ENCODE assay signal across 7 cellular contexts in genomic region chr10:35722226-35722625, GRCh38.
"Had no signal": no experiment of that assay in that cellular context is flagged by ENCODE, and none has a peak within 500 bp of the region (broad histone marks: within the 10 kb centered on the region; RNA-seq: fewer than 3 reads in every experiment).

No MANE protein-coding gene starts in this region.

- H3K36me3 Mint-ChIP-seq: IgD-negative memory B cell had no signal

- H3K4me3 Mint-ChIP-seq: HFFc6, IgD-negative memory B cell had no signal

- H3K9me3 Mint-ChIP-seq: HFFc6 had no signal

- DNase-seq: GOT3, H7, HFFc6, KBM-7 had no signal

- ATAC-seq: HCT116, HepG2 had no signal

- H3K27ac Mint-ChIP-seq: HFFc6, IgD-negative memory B cell had no signal
